Comparison of ENCODE assay signal across 20 cellular contexts in genomic region chr15:70539912-70540520, GRCh38.
DNase-seq lines count a peak whose midpoint lies in the region; ATAC-seq lines count a peak whose summit lies in the region.
"Had no signal": no experiment of that assay in that cellular context is flagged by ENCODE, and none has a peak within 500 bp of the region (broad histone marks: within the 10 kb centered on the region; RNA-seq: fewer than 3 reads in every experiment).

No MANE protein-coding gene starts in this region.

- peaks cover 42% of the 10 kb centered on the region for H3K27me3 Mint-ChIP-seq in activated CD8-positive, alpha-beta memory T cell treated with anti-CD3 and anti-CD28 coated beads, Interleukin-2, amount 10 ng/mL, durations not matched to agents 7 days and 5 days

- no peak overlapping the region for H3K9ac ChIP-seq in mesendoderm (ENCODE audit: low read length)

- no CpG with 5 or more reads among the region's 12 CpGs for WGBS in mesendoderm (ENCODE audit: extremely low coverage, insufficient coverage, low lambda C conversion rate)

- H3K9me3 Mint-ChIP-seq in activated CD8-positive, alpha-beta memory T cell treated with anti-CD3 and anti-CD28 coated beads, Interleukin-2, amount 10 ng/mL, durations not matched to agents 7 days and 5 days (ENCODE audit: low read depth) = no peaks in the 10 kb centered on the region

- no peak overlapping the region for H3K4ac ChIP-seq in mesendoderm (ENCODE audit: low read depth, low read length)

- no peak overlapping the region for H4K8ac ChIP-seq in mesendoderm (ENCODE audit: low read depth, low read length)

- H3K4me3 Mint-ChIP-seq in activated CD8-positive, alpha-beta memory T cell treated with anti-CD3 and anti-CD28 coated beads, Interleukin-2, amount 10 ng/mL, durations not matched to agents 7 days and 5 days = no peak overlapping the region
- H3K4me3 Mint-ChIP-seq: B cell had no signal

- H3K79me1 ChIP-seq in mesendoderm (ENCODE audit: low read length) = no peaks in the 10 kb centered on the region

- H3K4me1 Mint-ChIP-seq in activated CD8-positive, alpha-beta memory T cell treated with anti-CD3 and anti-CD28 coated beads, Interleukin-2, amount 10 ng/mL, durations not matched to agents 7 days and 5 days = peaks cover 17% of the 10 kb centered on the region

- no peak overlapping the region for H2BK120ac ChIP-seq in mesendoderm (ENCODE audit: low read depth, low read length)

- no peak overlapping the region for H3K27ac Mint-ChIP-seq in activated CD8-positive, alpha-beta memory T cell treated with anti-CD3 and anti-CD28 coated beads, Interleukin-2, amount 10 ng/mL, durations not matched to agents 7 days and 5 days
- H3K27ac Mint-ChIP-seq: B cell had no signal

- peaks cover 2% of the 10 kb centered on the region for H3K36me3 Mint-ChIP-seq in activated CD8-positive, alpha-beta memory T cell treated with anti-CD3 and anti-CD28 coated beads, Interleukin-2, amount 10 ng/mL, durations not matched to agents 7 days and 5 days

- no peak overlapping the region for H3K23ac ChIP-seq in mesendoderm (ENCODE audit: low read length)

- H3K27me3 ChIP-seq in mesendoderm (ENCODE audit: insufficient read depth, low read length, poor library complexity) = no peaks in the 10 kb centered on the region

- H3K4me1 ChIP-seq in mesendoderm (ENCODE audit: control insufficient read depth, low read depth, low read length) = peaks cover 3% of the 10 kb centered on the region

- no peak for ATAC-seq in activated CD8-positive, alpha-beta memory T cell treated with anti-CD3 and anti-CD28 coated beads, Interleukin-2, amount 10 ng/mL, durations not matched to agents 7 days and 5 days
- ATAC-seq: GM12878 had no signal

- no peaks in the 10 kb centered on the region for H3K79me2 ChIP-seq in mesendoderm (ENCODE audit: control insufficient read depth, insufficient read depth, low read length)

- H3K36me3 ChIP-seq in mesendoderm (ENCODE audit: control insufficient read depth, insufficient read depth, low read length) = no peaks in the 10 kb centered on the region
- H3K36me3 ChIP-seq: SJCRH30 had no signal

- no peak overlapping the region for H3K56ac ChIP-seq in mesendoderm (ENCODE audit: low read length)

- H4K5ac ChIP-seq in mesendoderm (ENCODE audit: low read length) = no peak overlapping the region

- peak; percentile 12 for DNase-seq in activated T-cell treated with anti-CD3 and anti-CD28 coated beads, Interleukin-2, amount 50 U/mL, for 48 hours
- DNase-seq in activated T-cell treated with anti-CD3 and anti-CD28 coated beads for 4 hours = no peak
- peak; percentile 28 for DNase-seq in activated CD8-positive, alpha-beta memory T cell treated with anti-CD3 and anti-CD28 coated beads, Interleukin-2, amount 10 ng/mL, durations not matched to agents 7 days and 5 days
- DNase-seq in mesendoderm = peak; percentile 40
- DNase-seq in SW 1271 (lab: John Stamatoyannopoulos, UW) = no peak
- no peak for DNase-seq in SIG-M5 treated with dmso at 0.1 percent for 504 hours (lab: John Stamatoyannopoulos, UW; ENCODE audit: unreplicated experiment)
- no peak for DNase-seq in cortex of kidney (lab: John Stamatoyannopoulos, UW)
- DNase-seq: DND-41, Karpas-422, MV-4-11, NCI-H1105 treated with DMSO at 0.1 percent for 48 hours, NCI-H2081 treated with DMSO at 0.1 percent for 48 hours, NCI-H446 treated with DMSO at 0.1 percent for 48 hours, NCI-H748 treated with DMSO at 0.1 percent for 48 hours, PC-9, SJCRH30 had no signal

- CTCF ChIA-PET in activated CD8-positive, alpha-beta memory T cell treated with anti-CD3 and anti-CD28 coated beads, Interleukin-2, amount 10 ng/mL, durations not matched to agents 7 days and 5 days (lab: Charles Lee) = no interaction called here

- no peak overlapping the region for H3K27ac ChIP-seq in mesendoderm (ENCODE audit: low read depth, low read length)
- H3K27ac ChIP-seq: A549, PC-9, RWPE1, SJCRH30 had no signal

- no peak overlapping the region for H2AK5ac ChIP-seq in mesendoderm (ENCODE audit: low read length)

- H2BK5ac ChIP-seq in mesendoderm (ENCODE audit: low read length) = no peak overlapping the region

- no peak overlapping the region for H2BK15ac ChIP-seq in mesendoderm (replicated peaks; ENCODE audit: low read depth)

- H3K18ac ChIP-seq in mesendoderm (ENCODE audit: low read length) = no peak overlapping the region

- H3K4me2 ChIP-seq in mesendoderm (ENCODE audit: low read length) = no peak overlapping the region
- H3K4me2 ChIP-seq: A549, PC-9 had no signal

- no peak overlapping the region for H3K4me3 ChIP-seq in mesendoderm (ENCODE audit: low read length)
- H3K4me3 ChIP-seq: A549, GM12878, PC-9, SJCRH30 had no signal

Comparison
In these comparisons a context has a peak if more than half of its experiments do, and no peak if none do; other contexts are left out.
1. DNase-seq: peak in activated T-cell treated with anti-CD3 and anti-CD28 coated beads, Interleukin-2, amount 50 U/mL, for 48 hours (2 of 2), activated CD8-positive, alpha-beta memory T cell treated with anti-CD3 and anti-CD28 coated beads, Interleukin-2, amount 10 ng/mL, durations not matched to agents 7 days and 5 days (single experiment) and mesendoderm (single experiment); none in activated T-cell treated with anti-CD3 and anti-CD28 coated beads for 4 hours (single experiment), SW 1271 (0 of 2), SIG-M5 treated with dmso at 0.1 percent for 504 hours (single experiment) and cortex of kidney (single experiment).